25 cellular contexts compared by ENCODE assay signal in the genomic region with DNA sequence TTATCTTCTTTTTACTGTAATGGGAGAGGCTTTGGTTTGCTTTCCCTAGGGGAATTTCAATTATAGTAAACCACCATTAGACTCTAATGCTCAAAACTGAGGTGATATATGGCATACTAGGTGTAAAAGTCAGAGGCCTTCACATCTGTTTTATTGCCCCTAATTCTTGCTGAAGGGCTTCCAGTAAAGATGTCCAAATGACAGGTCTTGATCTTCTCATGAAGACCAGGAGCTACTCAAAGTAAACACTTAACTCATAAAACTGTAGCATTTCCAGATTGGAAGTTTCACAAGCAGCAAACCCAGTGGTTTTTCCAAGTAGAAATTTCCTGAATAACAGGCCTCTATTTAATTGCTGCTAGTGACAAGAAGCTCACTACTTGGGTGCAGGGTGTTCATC.
"Had no signal": no experiment of that assay in that cellular context is flagged by ENCODE, and none has a peak within 500 bp of the region (broad histone marks: within the 10 kb centered on the region; RNA-seq: fewer than 3 reads in every experiment).

No MANE protein-coding gene starts in this region.

- H3K4me2 ChIP-seq: hepatocyte had no signal

- H3K4me1 ChIP-seq: left lung, lower lobe of right lung, prostate gland, spleen, tibial nerve, upper lobe of left lung, vagina had no signal

- H3K4me3 Mint-ChIP-seq: mesothelial cell of epicardium; naive B cell; natural killer cell; stimulated activated effector memory CD8-positive, alpha-beta T cell treated with anti-CD3 and anti-CD28 coated beads, Interleukin-12 subunit alpha, Interleukin-12 subunit beta, amount 100 ng/mL, for 72 hours; stimulated activated naive CD8-positive, alpha-beta T cell treated with anti-CD3 and anti-CD28 coated beads, Interleukin-15, amount 100 ng/mL, for 72 hours had no signal

- H3K9me3 ChIP-seq: left lung, lower lobe of right lung, ovary, prostate gland, spleen, tibial nerve, upper lobe of left lung, vagina had no signal

- H3K27me3 Mint-ChIP-seq: naive B cell; stimulated activated naive CD8-positive, alpha-beta T cell treated with anti-CD3 and anti-CD28 coated beads, Interleukin-15, amount 100 ng/mL, for 72 hours had no signal

- H3K36me3 ChIP-seq: left lung, lower lobe of right lung, ovary, prostate gland, spleen, tibial nerve, upper lobe of left lung, vagina had no signal

- H3K4me1 Mint-ChIP-seq: naive B cell; natural killer cell; stimulated activated effector memory CD8-positive, alpha-beta T cell treated with anti-CD3 and anti-CD28 coated beads, Interleukin-12 subunit alpha, Interleukin-12 subunit beta, amount 100 ng/mL, for 72 hours; stimulated activated naive CD8-positive, alpha-beta T cell treated with anti-CD3 and anti-CD28 coated beads, Interleukin-15, amount 100 ng/mL, for 72 hours had no signal

- H3K36me3 Mint-ChIP-seq: naive B cell; natural killer cell; stimulated activated effector memory CD8-positive, alpha-beta T cell treated with anti-CD3 and anti-CD28 coated beads, Interleukin-12 subunit alpha, Interleukin-12 subunit beta, amount 100 ng/mL, for 72 hours had no signal

- H3K79me2 ChIP-seq: hepatocyte had no signal

- H3K9me3 Mint-ChIP-seq: stimulated activated effector memory CD8-positive, alpha-beta T cell treated with anti-CD3 and anti-CD28 coated beads, Interleukin-12 subunit alpha, Interleukin-12 subunit beta, amount 100 ng/mL, for 72 hours; stimulated activated naive CD8-positive, alpha-beta T cell treated with anti-CD3 and anti-CD28 coated beads, Interleukin-15, amount 100 ng/mL, for 72 hours had no signal

- H3K27ac ChIP-seq: hepatocyte, left lung, lower lobe of right lung, ovary, prostate gland, spleen, tibial nerve, upper lobe of left lung, vagina had no signal

- H3K4me3 ChIP-seq: hepatocyte, left lung, lower lobe of right lung, ovary, prostate gland, spleen, tibial nerve, upper lobe of left lung, vagina had no signal

- DNase-seq: kidney glomerular epithelial cell; left cardiac atrium; left lung; lower lobe of right lung; mammary epithelial cell; mesendoderm; naive B cell; natural killer cell; ovary; retina; right cardiac atrium; small intestine; spleen; stimulated activated CD4-positive, alpha-beta T cell treated with anti-CD3 and anti-CD28 coated beads, Interleukin-4, amount 100 ng/mL, for 24 hours; stimulated activated naive CD4-positive, alpha-beta T cell treated with Interleukin-2 at 50 U/mL for 16 hours; stimulated activated naive CD8-positive, alpha-beta T cell treated with anti-CD3 and anti-CD28 coated beads, Interleukin-15, amount 100 ng/mL, for 72 hours; substantia nigra; upper lobe of left lung had no signal

- H3K27ac Mint-ChIP-seq: mesothelial cell of epicardium; naive B cell; natural killer cell; stimulated activated effector memory CD8-positive, alpha-beta T cell treated with anti-CD3 and anti-CD28 coated beads, Interleukin-12 subunit alpha, Interleukin-12 subunit beta, amount 100 ng/mL, for 72 hours; stimulated activated naive CD8-positive, alpha-beta T cell treated with anti-CD3 and anti-CD28 coated beads, Interleukin-15, amount 100 ng/mL, for 72 hours had no signal

- ATAC-seq: left cardiac atrium; left lung; lower lobe of right lung; natural killer cell; right cardiac atrium; sciatic nerve; stimulated activated effector memory CD8-positive, alpha-beta T cell treated with anti-CD3 and anti-CD28 coated beads, Interleukin-12 subunit alpha, Interleukin-12 subunit beta, amount 100 ng/mL, for 72 hours; stimulated activated naive CD8-positive, alpha-beta T cell treated with anti-CD3 and anti-CD28 coated beads, Interleukin-15, amount 100 ng/mL, for 72 hours had no signal

- H3K27me3 ChIP-seq: hepatocyte, left lung, ovary, spleen, tibial nerve, upper lobe of left lung, vagina had no signal

- H2AFZ ChIP-seq: hepatocyte had no signal
